In genomic region chr7:37495574-37496184, GRCh38 we compare ENCODE assay signal across 9 cellular contexts. TPM values are rescaled to one million over a fixed set of nuclear protein-coding genes. Genes with fewer than 3 reads are reported as not detected.
DNase-seq lines count a peak whose midpoint lies in the region; ATAC-seq, FAIRE-seq and TF ChIP-seq lines count a peak whose summit lies in the region.
"Had no signal": no experiment of that assay in that cellular context is flagged by ENCODE, and none has a peak within 500 bp of the region (broad histone marks: within the 10 kb centered on the region; RNA-seq: fewer than 3 reads in every experiment).

No MANE protein-coding gene starts in this region.

- no peak overlapping the region for H3K27ac ChIP-seq in kidney (ENCODE audit: low read depth in 2 of 2, low read length in 2 of 2)
- no peak overlapping the region for H3K27ac ChIP-seq in uterus

- no peak for TF ChIP-seq POLR2A in uterus (IDR thresholded peaks at IDR 0.05)

- peak overlapping the region; percentile 66; the same call in 1 of the 2 replicates for H3K4me3 Mint-ChIP-seq in WTC11
- H3K4me3 Mint-ChIP-seq: memory B cell had no signal

- peak; percentile 97 for FAIRE-seq in kidney (lab: Jason Lieb, UNC)

- H3K4me1 ChIP-seq in kidney (ENCODE audit: control insufficient read depth in 1 of 2, insufficient read depth in 1 of 2, low read depth in 1 of 2, low read length in 2 of 2), result no peaks in the 10 kb centered on the region
- no peaks in the 10 kb centered on the region for H3K4me1 ChIP-seq in uterus

- no peak overlapping the region for H3K9ac ChIP-seq in kidney (ENCODE audit: low read length in 2 of 2)

- CTCF ChIA-PET in WTC11 (lab: Charles Lee), result interaction anchor here (0.6 to 3.2 kb wide), 31 partner anchors 9 to 372 kb away, joined by 3 to 27 read pairs (median 4); partner anchors contain the start of genes ELMO1 and GPR141

- intact Hi-C loops in kidney (cut with DNase I), result no loop called here
- intact Hi-C loops in uterus (cut with DNase I; ENCODE audit: low total_unique reads), result no loop called here

- no peak overlapping the region for H3K27ac Mint-ChIP-seq in WTC11
- H3K27ac Mint-ChIP-seq: memory B cell had no signal

- H3K9me3 ChIP-seq in kidney (ENCODE audit: control insufficient read depth in 1 of 2, low read length in 2 of 2) (no peaks in the 10 kb centered on the region), uterus (no peaks in the 10 kb centered on the region)

- no peaks in the 10 kb centered on the region for H3K27me3 Mint-ChIP-seq in WTC11 (ENCODE audit: low read depth)
- H3K27me3 Mint-ChIP-seq: memory B cell had no signal

- POLR2A ChIA-PET in WTC11 (lab: Charles Lee), result no interaction called here

- ATAC-seq in WTC11 (no peak), HG03354 (IDR thresholded peaks at IDR 0.05; ENCODE audit: poor library complexity, severe bottlenecking, unreplicated experiment) (no peak), HG03159 (IDR thresholded peaks at IDR 0.05; ENCODE audit: unreplicated experiment) (no peak)

- no peaks in the 10 kb centered on the region for H3K36me3 Mint-ChIP-seq in WTC11
- H3K36me3 Mint-ChIP-seq: memory B cell had no signal

- no peak overlapping the region for H3K4me3 ChIP-seq in Jurkat, Clone E6-1 (ENCODE audit: low read length)
- H3K4me3 ChIP-seq in kidney (ENCODE audit: low read length in 2 of 2) (no peak overlapping the region), uterus (no peak overlapping the region)

- no peaks in the 10 kb centered on the region for H3K27me3 ChIP-seq in uterus

- peaks cover 40% of the 10 kb centered on the region for H3K4me1 Mint-ChIP-seq in WTC11

- peak; percentile 24 for DNase-seq in DMS114 treated with DMSO at 0.1 percent for 48 hours (lab: John Stamatoyannopoulos, UW; ENCODE audit: unreplicated experiment)
- DNase-seq in Jurkat, Clone E6-1 (ENCODE audit: low read depth, low spot score), result peak; percentile 35
- no peak for DNase-seq in WTC11 (ENCODE audit: low spot score)
- DNase-seq in kidney, result no peak
- no peak for DNase-seq in uterus
- no peak for DNase-seq in activated gamma-delta T cell (lab: John Stamatoyannopoulos, UW)

- TF ChIP-seq CTCF in WTC11 (IDR thresholded peaks at IDR 0.05) (peak; percentile 62), kidney (IDR thresholded peaks at IDR 0.05; ENCODE audit: borderline replicate concordance, extremely low read depth, insufficient read depth) (peak; percentile 42), uterus (IDR thresholded peaks at IDR 0.05) (peak; percentile 45 to 54 (median 51))

- H3K9me3 Mint-ChIP-seq in WTC11, result no peaks in the 10 kb centered on the region
- H3K9me3 Mint-ChIP-seq: memory B cell had no signal

- H3K36me3 ChIP-seq in kidney (ENCODE audit: control insufficient read depth in 1 of 2, insufficient read depth in 2 of 2, low read length in 2 of 2) (no peaks in the 10 kb centered on the region), uterus (no peaks in the 10 kb centered on the region)

TF ChIP-seq in WTC11, 78 proteins besides CTCF, POLR2A, EP300 and RAD21 (continues in another document):
- no peak for TF ChIP-seq ZNF423 (CRISPR knock-in tag; IDR thresholded peaks at IDR 0.05)
- no peak for TF ChIP-seq ZNF232 (CRISPR knock-in tag; IDR thresholded peaks at IDR 0.05)
- TF ChIP-seq NR2C2 (CRISPR knock-in tag; IDR thresholded peaks at IDR 0.05), result no peak
- no peak for TF ChIP-seq SMAD4 (CRISPR knock-in tag; IDR thresholded peaks at IDR 0.05)
- no peak for TF ChIP-seq PRDM15 (CRISPR knock-in tag; IDR thresholded peaks at IDR 0.05)
- no peak for TF ChIP-seq NR1H2 (CRISPR knock-in tag; IDR thresholded peaks at IDR 0.05)
- TF ChIP-seq SP1 (CRISPR knock-in tag; conservative IDR thresholded peaks at IDR 0.05), result no peak
- TF ChIP-seq ATF6 (CRISPR knock-in tag; IDR thresholded peaks at IDR 0.05), result no peak
- no peak for TF ChIP-seq NFE2L1 (CRISPR knock-in tag; IDR thresholded peaks at IDR 0.05)
- no peak for TF ChIP-seq IRF1 (CRISPR knock-in tag; IDR thresholded peaks at IDR 0.05)
- TF ChIP-seq ATF3 (CRISPR knock-in tag; conservative IDR thresholded peaks at IDR 0.05), result no peak
- no peak for TF ChIP-seq MXD4 (CRISPR knock-in tag; IDR thresholded peaks at IDR 0.05; ENCODE audit: borderline replicate concordance)

RNA-seq across cellular contexts. Expression of gene ELMO1, which starts 47.0 kb away (rescaled TPM):
- 69.9 TPM for polyA plus RNA-seq in Jurkat, Clone E6-1 (2012; ENCODE audit: insufficient read depth, insufficient read length)
- 17.8 to 19.4 TPM (median 17.9 TPM) in 3 replicates for total RNA-seq in WTC11 (2021)
- 35.4 TPM for total RNA-seq in kidney
- 6.0 TPM for polyA plus RNA-seq in kidney (ENCODE audit: insufficient read depth, low read depth, low replicate concordance)
- total RNA-seq in uterus, result 10 to 100 TPM; 37.9 to 64.7 (median 55.5) TPM

Comparison
In these comparisons a context has a peak if more than half of its experiments do, and no peak if none do; other contexts are left out.
1. DNase-seq: peak in DMS114 treated with DMSO at 0.1 percent for 48 hours (single experiment) and Jurkat, Clone E6-1 (single experiment); none in WTC11 (single experiment), kidney (single experiment), uterus (0 of 2) and activated gamma-delta T cell (single experiment).
2. Peak in every context shown above with its lines, with median percentiles within 50 percentile points of each other: CTCF ChIP-seq.